9 cellular contexts compared by ENCODE assay signal in the genomic region with DNA sequence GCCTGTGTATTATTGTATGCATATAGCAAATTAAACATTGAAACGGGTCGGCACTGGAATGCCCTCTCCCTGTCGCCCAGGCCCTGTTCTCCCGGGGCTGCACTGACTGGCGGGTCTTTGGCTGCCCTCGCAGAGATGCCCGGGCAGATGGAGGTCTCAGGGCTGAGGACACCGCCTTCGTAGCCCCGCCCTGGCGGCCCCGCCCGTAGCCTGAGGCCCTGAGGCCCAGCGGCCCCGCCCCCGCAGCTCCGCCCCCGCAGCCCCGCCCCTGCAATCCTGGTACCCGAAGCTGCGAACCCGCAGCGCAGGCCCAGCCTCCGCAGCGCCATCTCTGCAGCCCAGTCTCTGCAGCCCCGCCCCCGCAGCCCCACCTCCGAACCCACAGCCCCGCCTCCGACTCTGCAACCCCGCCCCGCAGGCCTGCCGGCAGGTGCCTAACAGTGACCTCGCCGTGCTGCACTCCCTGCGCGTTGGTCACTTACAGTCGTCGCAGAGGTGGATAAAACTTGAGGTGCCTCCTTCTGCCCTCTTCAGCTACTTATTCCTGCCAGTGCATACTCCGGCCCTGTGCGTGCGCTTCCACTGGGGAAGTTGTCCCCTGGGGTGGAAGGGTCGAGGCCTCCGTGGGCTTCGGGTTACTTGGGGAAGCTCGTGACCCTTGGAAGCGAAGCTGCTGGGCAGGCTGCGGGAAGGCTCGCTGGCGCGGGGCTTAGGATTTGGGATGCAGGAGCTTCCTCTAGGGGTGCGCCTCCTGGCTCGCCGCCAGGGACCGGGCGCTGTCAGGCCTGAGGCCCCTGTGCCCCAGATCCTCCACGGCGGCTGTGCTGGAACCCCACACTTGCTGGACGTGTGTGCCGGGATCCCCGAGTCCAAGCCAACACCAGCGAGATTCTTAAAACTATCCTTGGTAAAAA.
DNase-seq lines count a peak whose midpoint lies in the region; ATAC-seq and TF ChIP-seq lines count a peak whose summit lies in the region.
"Had no signal": no experiment of that assay in that cellular context is flagged by ENCODE, and none has a peak within 500 bp of the region (broad histone marks: within the 10 kb centered on the region; RNA-seq: fewer than 3 reads in every experiment).

No MANE protein-coding gene starts in this region.

- no peak overlapping the region for H4K5ac ChIP-seq in H9 (ENCODE audit: insufficient read length, low read depth, low read length)

- H2BK5ac ChIP-seq in H9 (ENCODE audit: insufficient read length, low read length) = no peak overlapping the region

- H2AFZ ChIP-seq in H9 (ENCODE audit: low read length) = no peak overlapping the region
- H2AFZ ChIP-seq: PC-9 had no signal

- peak; percentile 95 for ATAC-seq in esophagus mucosa

- WGBS in H9 (ENCODE audit: extremely low coverage, insufficient read length, low lambda C conversion rate) = no CpG with 5 or more reads among the region's 62 CpGs

- H3K4me2 ChIP-seq in H9 (ENCODE audit: insufficient read depth, insufficient read length, low read length) = peak overlapping the region; percentile 48
- H3K4me2 ChIP-seq: PC-9 had no signal

- no peaks in the 10 kb centered on the region for H3K23me2 ChIP-seq in H9 (ENCODE audit: insufficient read length, low read depth, low read length, poor library complexity, severe bottlenecking)

- H2AK5ac ChIP-seq in H9 (ENCODE audit: insufficient read length, low read length) = no peak overlapping the region

- peak; percentile 90 for DNase-seq in G401 (ENCODE audit: low spot score)
- DNase-seq in H9 = peak; percentile 97
- peak; percentile 70 to 82 (median 79) for DNase-seq in NCI-H1417 (lab: John Stamatoyannopoulos, UW)
- peak; percentile 83 for DNase-seq in activated CD8-positive, alpha-beta memory T cell treated with anti-CD3 and anti-CD28 coated beads, Interleukin-2, amount 50 U/mL, for 48 hours
- peak; percentile 44 for DNase-seq in neural crest cell (ENCODE audit: low read depth, low spot score)
- no peak for DNase-seq in foreskin melanocyte

- H3K27ac Mint-ChIP-seq in H9 (no peak overlapping the region), neural crest cell (ENCODE audit: unreplicated experiment) (no peak overlapping the region)

- H3K79me1 ChIP-seq in H9 (ENCODE audit: insufficient read depth, low read depth, low read length, poor library complexity, severe bottlenecking) = no peaks in the 10 kb centered on the region

- no peaks in the 10 kb centered on the region for H3K9me3 Mint-ChIP-seq in H9
- no peaks in the 10 kb centered on the region for H3K9me3 Mint-ChIP-seq in neural crest cell

- H4K8ac ChIP-seq in H9 (replicated peaks; ENCODE audit: insufficient read length, low read depth, low read length) = no peak overlapping the region

- no peak overlapping the region for H2BK12ac ChIP-seq in H9 (ENCODE audit: insufficient read length, low read depth, low read length)

- H4K91ac ChIP-seq in H9 (ENCODE audit: insufficient read length, low read depth, low read length) = no peak overlapping the region

- H3K23ac ChIP-seq in H9 (ENCODE audit: insufficient read length, low read depth, low read length) = no peak overlapping the region

- H3K4me1 ChIP-seq in H9 (ENCODE audit: insufficient read depth, low read length) (no peaks in the 10 kb centered on the region), stomach smooth muscle (ENCODE audit: control insufficient read depth, insufficient read depth, low read length) (peaks cover 9% of the 10 kb centered on the region)

- H3K36me3 Mint-ChIP-seq in H9 (ENCODE audit: insufficient read depth in 1 of 3, low read depth in 3 of 3) (peaks cover 0 to under 1% (median 0%) of the 10 kb centered on the region in 3 experiments; a peak in 1 of 7 replicates), neural crest cell (ENCODE audit: low read depth) (no peaks in the 10 kb centered on the region)

- no peak overlapping the region for H3K56ac ChIP-seq in H9 (ENCODE audit: insufficient read length, low read depth, low read length)

- no peaks in the 10 kb centered on the region for H4K20me1 ChIP-seq in H9 (ENCODE audit: control insufficient read depth, insufficient read depth, insufficient read length)

- no peak overlapping the region for H3K18ac ChIP-seq in H9 (ENCODE audit: insufficient read length, low read depth, low read length)

- no peak overlapping the region for H3K14ac ChIP-seq in H9 (ENCODE audit: insufficient read depth, low read length)

- in situ Hi-C loops in G401 (cut with HindIII; ENCODE audit: low sequenced_read_pairs) = no loop called here

- peaks cover 9 to 10% of the 10 kb centered on the region in 2 donors for H3K36me3 ChIP-seq in stomach smooth muscle (ENCODE audit: control insufficient read depth in 2 of 2, insufficient read depth in 2 of 2, low read length in 2 of 2)

- H3K4me3 ChIP-seq in stomach smooth muscle (ENCODE audit: low read length in 2 of 2) = peak overlapping the region; percentile 32 to 65
- H3K4me3 ChIP-seq: PC-9 had no signal

- no peak overlapping the region for H2BK20ac ChIP-seq in H9 (ENCODE audit: low read depth, low read length, poor library complexity, severe bottlenecking)

- H3K27ac ChIP-seq in H9 (ENCODE audit: insufficient read length, low read depth, low read length) (no peak overlapping the region), stomach smooth muscle (ENCODE audit: low read length) (no peak overlapping the region)
- H3K27ac ChIP-seq: PC-9 had no signal

- no peaks in the 10 kb centered on the region for H3K79me2 ChIP-seq in H9 (ENCODE audit: insufficient read depth, low read length)

- H3K27me3 Mint-ChIP-seq in H9 (ENCODE audit: low read depth) (peaks cover 16% of the 10 kb centered on the region), neural crest cell (ENCODE audit: low read depth) (peaks cover 24% of the 10 kb centered on the region)

- H3K9ac ChIP-seq in H9 (ENCODE audit: extremely low read depth, insufficient read length, low read length) (no peak overlapping the region), stomach smooth muscle (ENCODE audit: low read length in 2 of 2) (no peak overlapping the region)

- no peak for TF ChIP-seq CTCF in H9 (conservative IDR thresholded peaks at IDR 0.05)
- no peak for TF ChIP-seq CTCF in neural crest cell (conservative IDR thresholded peaks at IDR 0.05)

- H2BK15ac ChIP-seq in H9 (ENCODE audit: low read depth, low read length) = no peak overlapping the region

- H3K4me3 Mint-ChIP-seq in H9 (peak overlapping the region; percentile 48 to 62), neural crest cell (no peak overlapping the region)

- no peak overlapping the region for H3K4ac ChIP-seq in H9 (ENCODE audit: low read depth, low read length)

- H3K4me1 Mint-ChIP-seq in H9 (peaks cover 29 to 39% of the 10 kb centered on the region in 2 experiments), neural crest cell (peaks cover 33% of the 10 kb centered on the region)

- no peaks in the 10 kb centered on the region; the same call in 1 of the 2 replicates for H3K27me3 ChIP-seq in H9 (ENCODE audit: insufficient read depth, low read length)
- no peaks in the 10 kb centered on the region for H3K27me3 ChIP-seq in stomach smooth muscle (ENCODE audit: control insufficient read depth in 1 of 2, insufficient read depth in 2 of 2, low read length in 2 of 2)

- H2BK120ac ChIP-seq in H9 (ENCODE audit: low read depth, low read length, poor library complexity, severe bottlenecking) = no peak overlapping the region

- H3K9me3 ChIP-seq in H9 (ENCODE audit: control insufficient read depth, low read depth, low read length) (no peaks in the 10 kb centered on the region), stomach smooth muscle (ENCODE audit: control insufficient read depth in 2 of 2, low read length in 2 of 2) (no peaks in the 10 kb centered on the region)

- no peak overlapping the region for H3T11ph ChIP-seq in H9 (ENCODE audit: low read length)
